ENCODE assay signal across 15 cellular contexts in the genomic region with DNA sequence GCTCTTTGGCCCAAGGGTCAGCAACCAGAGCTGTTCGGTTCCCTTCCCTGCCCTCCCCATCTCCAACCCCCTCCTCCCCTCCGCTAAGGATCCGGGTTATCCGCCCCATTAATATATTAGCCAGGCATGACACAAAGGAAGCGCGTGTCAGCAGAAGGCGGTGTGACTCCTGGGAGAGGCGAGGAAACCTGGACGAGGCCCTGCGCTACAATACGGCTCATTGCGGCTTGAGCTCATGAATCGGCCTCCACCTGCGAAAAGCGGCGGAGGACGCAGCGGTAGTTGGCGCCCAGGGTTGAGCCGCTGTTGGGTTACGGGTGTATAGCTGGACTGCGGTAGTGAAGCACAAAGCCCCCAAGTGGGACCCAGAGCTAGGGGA. TPM values are rescaled to one million over a fixed set of nuclear protein-coding genes. Genes with fewer than 3 reads are reported as not detected.
DNase-seq lines count a peak whose midpoint lies in the region; ATAC-seq and TF ChIP-seq lines count a peak whose summit lies in the region.
"Had no signal": no experiment of that assay in that cellular context is flagged by ENCODE, and none has a peak within 500 bp of the region (broad histone marks: within the 10 kb centered on the region; RNA-seq: fewer than 3 reads in every experiment).

No MANE protein-coding gene starts in this region.

- H3K23me2 ChIP-seq in H9 (ENCODE audit: insufficient read length, low read depth, low read length, poor library complexity, severe bottlenecking), result peaks cover 10% of the 10 kb centered on the region

- no peaks in the 10 kb centered on the region for H3K9me2 ChIP-seq in MM.1S (replicated peaks; ENCODE audit: insufficient read depth, low read length)

- no peak overlapping the region for H2BK5ac ChIP-seq in H9 (ENCODE audit: insufficient read length, low read length)

- H3K9me3 Mint-ChIP-seq in H9, result peaks cover 0 to 6% of the 10 kb centered on the region in 2 experiments; a peak in 4 of 5 replicates
- peaks cover 2 to 5% of the 10 kb centered on the region in 2 donors for H3K9me3 Mint-ChIP-seq in effector memory CD8-positive, alpha-beta T cell
- H3K9me3 Mint-ChIP-seq: activated B cell treated with CpG ODN at 0.5 μM for 24 hours had no signal

- H3K4me1 ChIP-seq in H9 (ENCODE audit: insufficient read depth, low read length), result peaks cover 3% of the 10 kb centered on the region; the same call in 1 of the 2 replicates
- peaks cover 14% of the 10 kb centered on the region for H3K4me1 ChIP-seq in iPS-15b (ENCODE audit: control insufficient read depth, insufficient read depth, low read length)
- peaks cover 21% of the 10 kb centered on the region for H3K4me1 ChIP-seq in smooth muscle cell (ENCODE audit: low read depth)
- no peaks in the 10 kb centered on the region for H3K4me1 ChIP-seq in MM.1S (ENCODE audit: low read length)

- no peak overlapping the region for H4K5ac ChIP-seq in H9 (ENCODE audit: insufficient read length, low read depth, low read length)

- no peaks in the 10 kb centered on the region for H3K9me3 ChIP-seq in H9 (ENCODE audit: control insufficient read depth, low read depth, low read length)
- H3K9me3 ChIP-seq in iPS-15b (ENCODE audit: control insufficient read depth, insufficient read depth, low read length), result no peaks in the 10 kb centered on the region
- H3K9me3 ChIP-seq in smooth muscle cell (replicated peaks; ENCODE audit: low read depth), result no peaks in the 10 kb centered on the region
- H3K9me3 ChIP-seq in MM.1S (replicated peaks; ENCODE audit: insufficient read depth, low read length), result no peaks in the 10 kb centered on the region

- no peak overlapping the region for H2BK20ac ChIP-seq in H9 (ENCODE audit: low read depth, low read length, poor library complexity, severe bottlenecking)

- peak overlapping the region; percentile 39 for H3K4me3 ChIP-seq in iPS-15b (ENCODE audit: low read depth, low read length)
- H3K4me3 ChIP-seq in smooth muscle cell, result peak overlapping the region; percentile 20
- H3K4me3 ChIP-seq in MM.1S (ENCODE audit: low read length), result no peak overlapping the region

- no peak overlapping the region for H4K91ac ChIP-seq in H9 (ENCODE audit: insufficient read length, low read depth, low read length)

- H3T11ph ChIP-seq in H9 (ENCODE audit: low read length), result no peak overlapping the region

- H4K20me1 ChIP-seq in H9 (ENCODE audit: control insufficient read depth, insufficient read depth, insufficient read length) (no peaks in the 10 kb centered on the region), smooth muscle cell (ENCODE audit: low read depth) (no peaks in the 10 kb centered on the region), MM.1S (ENCODE audit: insufficient read depth, low read length) (no peaks in the 10 kb centered on the region)

- H3K27ac ChIP-seq in H9 (ENCODE audit: insufficient read length, low read depth, low read length) (no peak overlapping the region), smooth muscle cell (ENCODE audit: low read depth) (no peak overlapping the region), MM.1S (ENCODE audit: low read length) (no peak overlapping the region)

- no peak overlapping the region for H4K8ac ChIP-seq in H9 (replicated peaks; ENCODE audit: insufficient read length, low read depth, low read length)

- no peaks in the 10 kb centered on the region; a peak in 1 of 7 replicates for H3K36me3 Mint-ChIP-seq in H9 (ENCODE audit: insufficient read depth in 1 of 3, low read depth in 3 of 3)
- no peaks in the 10 kb centered on the region for H3K36me3 Mint-ChIP-seq in effector memory CD8-positive, alpha-beta T cell (ENCODE audit: insufficient read depth)

- no peak for ATAC-seq in effector memory CD8-positive, alpha-beta T cell (replicated peaks)
- no peak for ATAC-seq in GM21619 (IDR thresholded peaks at IDR 0.05; ENCODE audit: unreplicated experiment)

- no peak overlapping the region for H2AK5ac ChIP-seq in H9 (ENCODE audit: insufficient read length, low read length)

- no peak overlapping the region for H3K4ac ChIP-seq in H9 (ENCODE audit: low read depth, low read length)

- H3K4me2 ChIP-seq in H9 (ENCODE audit: insufficient read depth, insufficient read length, low read length), result peak overlapping the region; percentile 55
- H3K4me2 ChIP-seq in smooth muscle cell, result peak overlapping the region; percentile 35
- H3K4me2 ChIP-seq in MM.1S (ENCODE audit: low read depth, low read length), result no peak overlapping the region

- H3K27ac Mint-ChIP-seq in H9, result no peak overlapping the region
- no peak overlapping the region for H3K27ac Mint-ChIP-seq in effector memory CD8-positive, alpha-beta T cell
- H3K27ac Mint-ChIP-seq: activated B cell treated with CpG ODN at 0.5 μM for 24 hours; CD4-positive, alpha-beta memory T cell; nephron had no signal

- no CpG with 5 or more reads among the region's 22 CpGs for WGBS in H9 (ENCODE audit: extremely low coverage, insufficient read length, low lambda C conversion rate)
- WGBS in smooth muscle cell (ENCODE audit: low lambda C conversion rate), result 4% methylated on average over 22 of the region's 22 CpGs

- H3K27me3 ChIP-seq in H9 (ENCODE audit: insufficient read depth, low read length) (peaks cover 67% of the 10 kb centered on the region), iPS-15b (ENCODE audit: control insufficient read depth, insufficient read depth, low read length) (peaks cover 95% of the 10 kb centered on the region), smooth muscle cell (ENCODE audit: low read depth) (peaks cover 100% of the 10 kb centered on the region), MM.1S (replicated peaks; ENCODE audit: insufficient read depth, low read length) (no peaks in the 10 kb centered on the region)

- no peak overlapping the region for H2BK120ac ChIP-seq in H9 (ENCODE audit: low read depth, low read length, poor library complexity, severe bottlenecking)

- H2BK12ac ChIP-seq in H9 (ENCODE audit: insufficient read length, low read depth, low read length), result no peak overlapping the region

- peaks cover 18 to 44% of the 10 kb centered on the region in 2 experiments for H3K4me1 Mint-ChIP-seq in H9
- H3K4me1 Mint-ChIP-seq in effector memory CD8-positive, alpha-beta T cell (ENCODE audit: low read depth in 2 of 2), result no peaks in the 10 kb centered on the region
- H3K4me1 Mint-ChIP-seq: activated B cell treated with CpG ODN at 0.5 μM for 24 hours; CD4-positive, alpha-beta memory T cell had no signal

- H3K4me3 Mint-ChIP-seq in H9, result peak overlapping the region in 1 of 2 experiments; percentile 58; a peak in 3 of 5 replicates
- H3K4me3 Mint-ChIP-seq in effector memory CD8-positive, alpha-beta T cell, result no peak overlapping the region
- H3K4me3 Mint-ChIP-seq: activated B cell treated with CpG ODN at 0.5 μM for 24 hours; CD4-positive, alpha-beta memory T cell had no signal

- H3K14ac ChIP-seq in H9 (ENCODE audit: insufficient read depth, low read length), result no peak overlapping the region

- no peak overlapping the region for H2BK15ac ChIP-seq in H9 (ENCODE audit: low read depth, low read length)

- TF ChIP-seq CTCF in H9 (conservative IDR thresholded peaks at IDR 0.05), result no peak
- no peak for TF ChIP-seq CTCF in smooth muscle cell (IDR thresholded peaks at IDR 0.05; ENCODE audit: borderline replicate concordance, insufficient read depth, poor library complexity, severe bottlenecking)
- no peak for TF ChIP-seq CTCF in MM.1S (IDR thresholded peaks at IDR 0.05; ENCODE audit: low read length)

- H3F3A ChIP-seq in smooth muscle cell (ENCODE audit: low read depth) (no peaks in the 10 kb centered on the region), MM.1S (ENCODE audit: insufficient read depth, low read length) (no peaks in the 10 kb centered on the region)

- no peak overlapping the region for H3K23ac ChIP-seq in H9 (ENCODE audit: insufficient read length, low read depth, low read length)

- no peak overlapping the region for H3K18ac ChIP-seq in H9 (ENCODE audit: insufficient read length, low read depth, low read length)

- H3K79me2 ChIP-seq in H9 (ENCODE audit: insufficient read depth, low read length) (no peaks in the 10 kb centered on the region), smooth muscle cell (ENCODE audit: low read depth) (no peaks in the 10 kb centered on the region), MM.1S (ENCODE audit: low read length) (no peaks in the 10 kb centered on the region)

- no peak overlapping the region for H3K9ac ChIP-seq in H9 (ENCODE audit: extremely low read depth, insufficient read length, low read length)
- no peak overlapping the region for H3K9ac ChIP-seq in iPS-15b (ENCODE audit: low read depth, low read length)
- no peak overlapping the region for H3K9ac ChIP-seq in smooth muscle cell (ENCODE audit: low read depth)
- H3K9ac ChIP-seq in MM.1S (ENCODE audit: low read length), result no peak overlapping the region

- H3K36me3 ChIP-seq in iPS-15b (ENCODE audit: control insufficient read depth, insufficient read depth, low read length) (no peaks in the 10 kb centered on the region), smooth muscle cell (ENCODE audit: low read depth) (no peaks in the 10 kb centered on the region), MM.1S (replicated peaks; ENCODE audit: insufficient read depth, low read length) (no peaks in the 10 kb centered on the region)

- H3K79me1 ChIP-seq in H9 (ENCODE audit: insufficient read depth, low read depth, low read length, poor library complexity, severe bottlenecking), result no peaks in the 10 kb centered on the region

- H2AFZ ChIP-seq in H9 (ENCODE audit: low read length) (no peak overlapping the region), smooth muscle cell (ENCODE audit: low read depth) (no peak overlapping the region), MM.1S (ENCODE audit: low read length) (no peak overlapping the region)

- peaks cover 99% of the 10 kb centered on the region for H3K27me3 Mint-ChIP-seq in H9 (ENCODE audit: low read depth)
- peaks cover 24 to 39% of the 10 kb centered on the region in 2 donors for H3K27me3 Mint-ChIP-seq in effector memory CD8-positive, alpha-beta T cell

- H3K56ac ChIP-seq in H9 (ENCODE audit: insufficient read length, low read depth, low read length), result no peak overlapping the region

- peak; percentile 54 for DNase-seq in H9
- peak; percentile 37 for DNase-seq in NCI-H510A treated with DMSO at 0.1 percent for 48 hours (lab: John Stamatoyannopoulos, UW)
- no peak for DNase-seq in smooth muscle cell (lab: John Stamatoyannopoulos, UW; ENCODE audit: unreplicated experiment)
- no peak for DNase-seq in MM.1S
- DNase-seq in effector memory CD8-positive, alpha-beta T cell, result no peak
- DNase-seq: activated B cell treated with CpG ODN at 0.5 μM for 24 hours; activated T-cell treated with anti-CD3 and anti-CD28 coated beads, Interleukin-2, amount 50 U/mL, for 48 hours; CD4-positive, alpha-beta memory T cell; GOT3; KG1; NCI-H524 had no signal

RNA-seq across cellular contexts. Expression of gene FOXA1, which starts 10.0 kb away (rescaled TPM):
- total RNA-seq in H9 (2021) (0.07 and 0.31 TPM in 2 replicates), smooth muscle cell (0.18 and 0.99 TPM in 2 replicates)
- polyA plus RNA-seq in smooth muscle cell, result 0.74 TPM in 1 of 2 replicates, not detected in the other
- total RNA-seq: activated B cell treated with CpG ODN at 0.5 μM for 24 hours; CD4-positive, alpha-beta memory T cell had no signal
- polyA plus RNA-seq: CD4-positive, alpha-beta memory T cell had no signal

RNA-seq across cellular contexts. Expression of gene TTC6, which starts 10.3 kb away (rescaled TPM):
- total RNA-seq in H9 (2021), result 0.24 and 0.33 TPM in 2 replicates
- not detected in 2 replicates for total RNA-seq in smooth muscle cell
- not detected in 2 replicates for polyA plus RNA-seq in smooth muscle cell
- total RNA-seq: activated B cell treated with CpG ODN at 0.5 μM for 24 hours; CD4-positive, alpha-beta memory T cell; epithelial cell of proximal tubule had no signal
- polyA plus RNA-seq: CD4-positive, alpha-beta memory T cell had no signal

Comparison
In these comparisons a context has a peak if more than half of its experiments do, and no peak if none do; other contexts are left out.
1. DNase-seq: peak in H9 (single experiment) and NCI-H510A treated with DMSO at 0.1 percent for 48 hours (single experiment); none in smooth muscle cell (single experiment), MM.1S (single experiment) and effector memory CD8-positive, alpha-beta T cell (0 of 3).